In the genomic region with DNA sequence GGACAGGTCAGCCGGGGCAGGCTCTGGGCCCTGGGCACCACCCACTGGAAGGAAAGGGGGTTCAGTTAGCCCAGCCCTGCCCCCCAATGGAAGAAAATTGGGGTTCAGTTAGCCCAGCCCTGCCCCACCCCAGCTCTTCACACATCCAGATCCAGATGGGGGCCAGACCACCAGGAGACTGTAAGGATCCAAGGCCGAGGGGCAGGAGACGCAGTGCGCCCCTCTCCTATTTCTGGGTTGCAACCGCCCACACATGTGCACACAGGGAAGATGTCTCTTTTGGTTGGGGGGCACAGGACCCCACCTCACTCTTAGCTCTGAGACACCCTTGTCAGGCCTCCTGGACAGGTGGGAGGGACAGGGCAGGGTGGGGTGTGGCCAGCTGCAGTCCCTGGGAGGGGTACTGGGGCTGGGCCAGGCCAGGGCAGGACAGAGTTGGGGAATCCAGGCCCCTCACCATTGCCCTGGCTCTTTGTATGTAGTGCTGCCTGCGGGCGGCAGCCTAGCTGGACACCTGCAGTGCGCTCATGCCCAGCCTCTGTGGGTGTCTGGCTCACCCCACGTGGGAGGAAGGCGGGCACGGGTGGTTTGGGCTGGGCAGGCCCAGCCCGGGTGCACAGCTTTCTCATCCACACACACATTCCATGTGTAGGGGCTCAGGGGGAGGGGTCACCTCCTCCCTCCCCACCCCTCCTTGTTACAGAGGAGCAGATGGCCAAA, we compare ENCODE assay signal across 25 cellular contexts.
DNase-seq lines count a peak whose midpoint lies in the region; ATAC-seq and TF ChIP-seq lines count a peak whose summit lies in the region.
"Had no signal": no experiment of that assay in that cellular context is flagged by ENCODE, and none has a peak within 500 bp of the region (broad histone marks: within the 10 kb centered on the region; RNA-seq: fewer than 3 reads in every experiment).

No MANE protein-coding gene starts in this region.

- H3K9me3 Mint-ChIP-seq in natural killer cell treated with Interleukin-12 subunit alpha and Interleukin-12 subunit beta and Interleukin-15 and Interleukin-18, amount 100 ng/mL, for 72 hours = no peaks in the 10 kb centered on the region
- no peaks in the 10 kb centered on the region for H3K9me3 Mint-ChIP-seq in natural killer cell
- H3K9me3 Mint-ChIP-seq: activated naive CD8-positive, alpha-beta T cell treated with anti-CD3 and anti-CD28 coated beads for 36 hours; naive thymus-derived CD4-positive, alpha-beta T cell; WTC11 had no signal

- H3K4me1 Mint-ChIP-seq in natural killer cell treated with Interleukin-12 subunit alpha and Interleukin-12 subunit beta and Interleukin-15 and Interleukin-18, amount 100 ng/mL, for 72 hours (ENCODE audit: low read depth in 2 of 2) = peaks cover 5 to 10% of the 10 kb centered on the region in 2 donors
- peaks cover 0 to 43% of the 10 kb centered on the region in 2 donors for H3K4me1 Mint-ChIP-seq in natural killer cell
- H3K4me1 Mint-ChIP-seq: activated naive CD8-positive, alpha-beta T cell treated with anti-CD3 and anti-CD28 coated beads for 36 hours; WTC11 had no signal

- H3K27ac Mint-ChIP-seq in natural killer cell treated with Interleukin-12 subunit alpha and Interleukin-12 subunit beta and Interleukin-15 and Interleukin-18, amount 100 ng/mL, for 72 hours = no peak overlapping the region
- H3K27ac Mint-ChIP-seq in natural killer cell = no peak overlapping the region
- H3K27ac Mint-ChIP-seq: activated naive CD8-positive, alpha-beta T cell treated with anti-CD3 and anti-CD28 coated beads for 36 hours; naive thymus-derived CD4-positive, alpha-beta T cell; WTC11 had no signal

- no peak for TF ChIP-seq POLR2A in tibial nerve (IDR thresholded peaks at IDR 0.05)

- intact Hi-C loops in natural killer cell (cut with micrococcal nuclease) (no loop called here), mucosa of descending colon (cut with DNase I, micrococcal nuclease) (no loop called here)

- no peak overlapping the region for H3K4me3 ChIP-seq in mucosa of descending colon
- H3K4me3 ChIP-seq in tibial nerve = no peak overlapping the region
- H3K4me3 ChIP-seq in foreskin fibroblast (ENCODE audit: low read depth in 1 of 2, low read length in 2 of 2) = no peak overlapping the region
- H3K4me3 ChIP-seq: GM12878, HAP-1, heart right ventricle, ovary had no signal

- no peaks in the 10 kb centered on the region for H3K36me3 Mint-ChIP-seq in natural killer cell treated with Interleukin-12 subunit alpha and Interleukin-12 subunit beta and Interleukin-15 and Interleukin-18, amount 100 ng/mL, for 72 hours
- no peaks in the 10 kb centered on the region for H3K36me3 Mint-ChIP-seq in natural killer cell
- H3K36me3 Mint-ChIP-seq: activated naive CD8-positive, alpha-beta T cell treated with anti-CD3 and anti-CD28 coated beads for 36 hours; naive thymus-derived CD4-positive, alpha-beta T cell; WTC11 had no signal

- TF ChIP-seq EP300 in tibial nerve (IDR thresholded peaks at IDR 0.05) = no peak

- H3K4me1 ChIP-seq in mucosa of descending colon (ENCODE audit: low read depth) = no peaks in the 10 kb centered on the region
- peaks cover 0 to 38% (median 25%) of the 10 kb centered on the region in 4 donors for H3K4me1 ChIP-seq in tibial nerve
- H3K4me1 ChIP-seq: HAP-1, heart right ventricle had no signal

- H3K36me3 ChIP-seq in mucosa of descending colon (ENCODE audit: low read depth) = no peaks in the 10 kb centered on the region
- no peaks in the 10 kb centered on the region for H3K36me3 ChIP-seq in tibial nerve
- H3K36me3 ChIP-seq: HAP-1, heart right ventricle, ovary had no signal

- TF ChIP-seq CTCF in natural killer cell (IDR thresholded peaks at IDR 0.05) (no peak), mucosa of descending colon (IDR thresholded peaks at IDR 0.05) (no peak), tibial nerve (IDR thresholded peaks at IDR 0.05) (no peak), foreskin fibroblast (IDR thresholded peaks at IDR 0.05; ENCODE audit: low read depth, low read length) (no peak)

- peak overlapping the region; percentile 36 for H3K27ac ChIP-seq in caudate nucleus (ENCODE audit: low read depth, low read length)
- peak overlapping the region; percentile 71 to 91 (median 83) for H3K27ac ChIP-seq in tibial nerve
- H3K27ac ChIP-seq: heart right ventricle, ovary had no signal

- H3K9me3 ChIP-seq in mucosa of descending colon (no peaks in the 10 kb centered on the region), tibial nerve (no peaks in the 10 kb centered on the region)
- H3K9me3 ChIP-seq: HAP-1, heart right ventricle, ovary had no signal

- WGBS in tibial nerve, 2 donors = 86 to 96% methylated on average over 5 to 6 of the region's 12 CpGs

- DNase-seq in natural killer cell treated with Interleukin-12 subunit alpha and Interleukin-12 subunit beta and Interleukin-15 and Interleukin-18, amount 100 ng/mL, for 72 hours (ENCODE audit: low spot score) = peak; percentile 31
- DNase-seq in natural killer cell (no peak), caudate nucleus (lab: John Stamatoyannopoulos, UW) (no peak), mucosa of descending colon (peak in 2 of 3 donors; percentile 22 to 50), tibial nerve (ENCODE audit: low spot score in 2 of 2) (no peak), glomerular visceral epithelial cell (ENCODE audit: extremely low spot score) (no peak), foreskin fibroblast (no peak)
- DNase-seq: activated CD4-positive, alpha-beta T cell treated with anti-CD3 and anti-CD28 coated beads, Interleukin-2, amount 50 U/mL, for 4 hours; activated CD8-positive, alpha-beta memory T cell treated with anti-CD3 and anti-CD28 coated beads, Interleukin-2, amount 50 U/mL, for 48 hours; activated effector memory CD4-positive, alpha-beta T cell treated with Interleukin-2 at 50 U/mL for 16 hours; activated naive CD8-positive, alpha-beta T cell treated with anti-CD3 and anti-CD28 coated beads for 36 hours; IMR-90; mesendoderm; naive thymus-derived CD4-positive, alpha-beta T cell; NCI-H2029 treated with DMSO at 0.1 percent for 48 hours; NCI-H345; NCI-H82; T1000 had no signal

- ATAC-seq in natural killer cell treated with Interleukin-12 subunit alpha and Interleukin-12 subunit beta and Interleukin-15 and Interleukin-18, amount 100 ng/mL, for 72 hours = no peak
- ATAC-seq in natural killer cell (no peak), mucosa of descending colon (no peak), GM18498 (IDR thresholded peaks at IDR 0.05; ENCODE audit: unreplicated experiment) (no peak)
- ATAC-seq: GM12878; heart right ventricle; left colon; naive thymus-derived CD4-positive, alpha-beta T cell; WTC11 had no signal

- H3K4me3 Mint-ChIP-seq in natural killer cell treated with Interleukin-12 subunit alpha and Interleukin-12 subunit beta and Interleukin-15 and Interleukin-18, amount 100 ng/mL, for 72 hours = no peak overlapping the region
- H3K4me3 Mint-ChIP-seq in natural killer cell = no peak overlapping the region
- H3K4me3 Mint-ChIP-seq: activated naive CD8-positive, alpha-beta T cell treated with anti-CD3 and anti-CD28 coated beads for 36 hours; naive thymus-derived CD4-positive, alpha-beta T cell; WTC11 had no signal

- H3K27me3 ChIP-seq in tibial nerve = no peaks in the 10 kb centered on the region
- H3K27me3 ChIP-seq: heart right ventricle, ovary had no signal

- H3K27me3 Mint-ChIP-seq in natural killer cell treated with Interleukin-12 subunit alpha and Interleukin-12 subunit beta and Interleukin-15 and Interleukin-18, amount 100 ng/mL, for 72 hours = no peaks in the 10 kb centered on the region
- no peaks in the 10 kb centered on the region for H3K27me3 Mint-ChIP-seq in natural killer cell (ENCODE audit: low read depth in 2 of 2)
- H3K27me3 Mint-ChIP-seq: activated naive CD8-positive, alpha-beta T cell treated with anti-CD3 and anti-CD28 coated beads for 36 hours; naive thymus-derived CD4-positive, alpha-beta T cell had no signal

Comparison
In these comparisons a context has a peak if more than half of its experiments do, and no peak if none do; other contexts are left out.
1. DNase-seq: peak in natural killer cell treated with Interleukin-12 subunit alpha and Interleukin-12 subunit beta and Interleukin-15 and Interleukin-18, amount 100 ng/mL, for 72 hours (single experiment) and mucosa of descending colon (2 of 3); none in natural killer cell (single experiment), caudate nucleus (0 of 61), tibial nerve (0 of 2), glomerular visceral epithelial cell (single experiment) and foreskin fibroblast (0 of 2).